In the genomic region with DNA sequence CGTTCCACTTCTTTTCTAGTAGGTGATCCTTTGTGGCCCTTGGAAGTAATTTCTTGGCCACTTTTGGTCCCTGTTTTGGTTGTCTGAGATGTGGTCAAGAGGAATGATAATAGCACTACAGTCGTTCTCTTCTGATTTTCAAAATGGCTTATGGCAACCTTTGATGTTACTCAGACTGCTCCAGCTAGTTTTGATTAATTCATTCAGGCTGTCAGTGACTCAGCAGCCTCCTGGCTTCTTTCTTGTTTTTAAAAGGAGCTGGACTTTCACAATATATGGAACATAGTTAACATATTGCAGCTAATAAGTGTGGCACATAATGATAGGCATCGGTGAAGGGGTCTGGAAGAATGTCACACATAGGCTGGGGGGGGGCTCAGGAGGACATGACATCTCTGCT, we compare ENCODE assay signal across 10 cellular contexts. TPM values are rescaled to one million over a fixed set of nuclear protein-coding genes. Genes with fewer than 3 reads are reported as not detected.
A peak's percentile ranks its signal among the peaks of the same experiment; 100 is the strongest.
DNase-seq lines count a peak whose midpoint lies in the region; ATAC-seq and TF ChIP-seq lines count a peak whose summit lies in the region.
"Had no signal": no experiment of that assay in that cellular context is flagged by ENCODE, and none has a peak within 500 bp of the region (broad histone marks: within the 10 kb centered on the region; RNA-seq: fewer than 3 reads in every experiment).

No MANE protein-coding gene starts in this region.

- DNase-seq in activated T-cell treated with anti-CD3 and anti-CD28 coated beads, Interleukin-2, amount 50 U/mL, for 72 hours = no peak
- no peak for DNase-seq in activated T-cell treated with anti-CD3 and anti-CD28 coated beads, Interleukin-2, amount 50 U/mL, for 48 hours
- DNase-seq in adrenal gland = peak in 6 of 7 donors; percentile 61 to 80 (median 70)
- peak; percentile 88 for DNase-seq in iris pigment epithelial cell (ENCODE audit: low read depth)
- no peak for DNase-seq in thoracic aorta (ENCODE audit: low spot score)
- DNase-seq in OCI-M1 (lab: John Stamatoyannopoulos, UW) = no peak
- no peak for DNase-seq in stimulated activated CD4-positive, alpha-beta T cell treated with anti-CD3 and anti-CD28 coated beads, Interleukin-4, amount 100 ng/mL, for 1 hour
- DNase-seq in T1000 (lab: John Stamatoyannopoulos, UW) = no peak
- DNase-seq: CD8-positive, alpha-beta memory T cell; NCI-H1105 treated with DMSO at 0.1 percent for 48 hours had no signal

- no peaks in the 10 kb centered on the region for H3K9me3 Mint-ChIP-seq in activated T-cell treated with anti-CD3 and anti-CD28 coated beads, Interleukin-2, amount 50 U/mL, for 72 hours
- H3K9me3 Mint-ChIP-seq: CD8-positive, alpha-beta memory T cell had no signal

- no peaks in the 10 kb centered on the region for H3K36me3 Mint-ChIP-seq in activated T-cell treated with anti-CD3 and anti-CD28 coated beads, Interleukin-2, amount 50 U/mL, for 72 hours (ENCODE audit: insufficient read depth in 2 of 2)
- H3K36me3 Mint-ChIP-seq: CD8-positive, alpha-beta memory T cell had no signal

- no peaks in the 10 kb centered on the region for H3K9me3 ChIP-seq in adrenal gland (replicated peaks in 1 of 3)
- H3K9me3 ChIP-seq in thoracic aorta = no peaks in the 10 kb centered on the region

- no peak for ATAC-seq in activated T-cell treated with anti-CD3 and anti-CD28 coated beads, Interleukin-2, amount 50 U/mL, for 72 hours (replicated peaks in 1 of 2)
- peak; percentile 77 for ATAC-seq in thoracic aorta (ENCODE audit: insufficient number of reproducible peaks, low FRiP score, low read depth)

- WGBS in adrenal gland, 4 donors = 23 to 33% (median 28%) methylated on average over 3 of the region's 3 CpGs

- H3K27me3 Mint-ChIP-seq in activated T-cell treated with anti-CD3 and anti-CD28 coated beads, Interleukin-2, amount 50 U/mL, for 72 hours (ENCODE audit: low read depth) = no peaks in the 10 kb centered on the region
- H3K27me3 Mint-ChIP-seq: CD8-positive, alpha-beta memory T cell had no signal

- peak in 1 of 2 donors; percentile 19 for TF ChIP-seq POLR2A in adrenal gland (IDR thresholded peaks at IDR 0.05)

- intact Hi-C loops in adrenal gland (cut with DNase I) = no loop called here

- H3K36me3 ChIP-seq in adrenal gland (replicated peaks in 1 of 2) (no peaks in the 10 kb centered on the region), thoracic aorta (no peaks in the 10 kb centered on the region)

- peak overlapping the region; percentile 61 to 89 (median 75) for H3K27ac ChIP-seq in adrenal gland
- H3K27ac ChIP-seq in thoracic aorta = peak overlapping the region; percentile 23 to 54

- peaks cover 66% of the 10 kb centered on the region for H3K4me1 Mint-ChIP-seq in activated T-cell treated with anti-CD3 and anti-CD28 coated beads, Interleukin-2, amount 50 U/mL, for 72 hours (ENCODE audit: low read depth)

- H3K4me3 ChIP-seq in adrenal gland (no peak overlapping the region), thoracic aorta (peak overlapping the region; percentile 38)

- H3K4me3 Mint-ChIP-seq in activated T-cell treated with anti-CD3 and anti-CD28 coated beads, Interleukin-2, amount 50 U/mL, for 72 hours = no peak overlapping the region
- H3K4me3 Mint-ChIP-seq: CD8-positive, alpha-beta memory T cell had no signal

- H3K27ac Mint-ChIP-seq in activated T-cell treated with anti-CD3 and anti-CD28 coated beads, Interleukin-2, amount 50 U/mL, for 72 hours = peak overlapping the region; percentile 58

- peaks cover 55 to 77% of the 10 kb centered on the region in 2 donors for H3K4me1 ChIP-seq in adrenal gland (replicated peaks in 1 of 2)
- H3K4me1 ChIP-seq in thoracic aorta (ENCODE audit: control insufficient read depth in 1 of 2, low read depth in 2 of 2) = peaks cover 23 to 30% of the 10 kb centered on the region in 2 donors

- TF ChIP-seq CTCF in adrenal gland (IDR thresholded peaks at IDR 0.05) (no peak), thoracic aorta (IDR thresholded peaks at IDR 0.05) (no peak)

- no peaks in the 10 kb centered on the region for H3K27me3 ChIP-seq in adrenal gland
- no peaks in the 10 kb centered on the region for H3K27me3 ChIP-seq in thoracic aorta (replicated peaks; ENCODE audit: insufficient read depth)

RNA-seq across cellular contexts. Expression of a gene that starts 47.3 kb away (rescaled TPM):
- 10 to 100 TPM; 23.8 to 29.9 TPM for total RNA-seq in activated T-cell treated with anti-CD3 and anti-CD28 coated beads, Interleukin-2, amount 50 U/mL, for 72 hours
- total RNA-seq in adrenal gland (10 to 100 TPM; 13.1 to 55.9 (median 48.1) TPM), thoracic aorta (10 to 100 TPM; 11.0 to 30.0 TPM)
- polyA plus RNA-seq in adrenal gland = 10 to 100 TPM; 21.5 to 46.1 (median 26.0) TPM

Comparison
In these comparisons a context has a peak if more than half of its experiments do, and no peak if none do; other contexts are left out.
1. DNase-seq: peak in adrenal gland (6 of 7) and iris pigment epithelial cell (single experiment); none in activated T-cell treated with anti-CD3 and anti-CD28 coated beads, Interleukin-2, amount 50 U/mL, for 72 hours (0 of 2), activated T-cell treated with anti-CD3 and anti-CD28 coated beads, Interleukin-2, amount 50 U/mL, for 48 hours (0 of 2), thoracic aorta (single experiment), OCI-M1 (single experiment), stimulated activated CD4-positive, alpha-beta T cell treated with anti-CD3 and anti-CD28 coated beads, Interleukin-4, amount 100 ng/mL, for 1 hour (single experiment) and T1000 (single experiment).